ENCODE assay signal across 1 cellular context in the genomic region with DNA sequence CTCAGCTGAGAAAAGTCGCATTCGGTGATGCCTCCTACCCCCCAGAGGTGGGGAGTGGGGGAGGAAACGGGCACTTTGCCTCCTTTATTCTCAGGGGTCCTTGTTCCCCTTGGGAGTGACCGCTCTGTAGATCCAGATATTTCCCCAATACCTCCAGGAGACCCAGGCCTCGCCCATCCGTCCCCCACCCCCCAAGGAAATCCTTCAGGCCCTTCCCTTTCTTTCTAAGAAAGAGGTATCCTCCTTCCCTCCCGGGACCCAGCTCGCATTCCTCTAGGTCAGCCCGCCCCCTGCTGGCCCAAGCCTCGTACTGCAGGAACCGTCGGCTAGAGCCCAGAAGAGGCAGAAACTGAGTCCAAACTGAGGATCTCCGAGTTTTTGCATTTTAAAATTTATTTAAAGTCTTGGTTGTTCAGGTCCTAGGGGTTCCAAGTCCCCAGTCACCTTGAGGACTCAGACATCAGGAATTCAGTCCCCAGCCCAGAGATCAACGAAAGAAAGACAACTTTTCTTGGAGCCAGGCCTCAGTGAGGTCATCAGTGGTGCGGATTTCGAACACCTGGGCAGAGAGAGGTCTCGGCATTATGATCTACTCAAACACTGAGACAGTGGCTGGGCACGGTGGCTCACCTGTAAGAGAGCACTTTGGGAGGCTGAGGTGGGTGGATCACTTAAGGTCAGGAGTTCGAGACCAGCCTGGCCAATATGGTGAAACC.
TF ChIP-seq lines count a peak whose summit lies in the region.

No MANE protein-coding gene starts in this region.

TF ChIP-seq in A549, 52 proteins besides CTCF, POLR2A, EP300 and RAD21 (continued from another document):
- TF ChIP-seq, protein P1, sequence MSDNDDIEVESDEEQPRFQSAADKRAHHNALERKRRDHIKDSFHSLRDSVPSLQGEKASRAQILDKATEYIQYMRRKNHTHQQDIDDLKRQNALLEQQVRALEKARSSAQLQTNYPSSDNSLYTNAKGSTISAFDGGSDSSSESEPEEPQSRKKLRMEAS (IDR thresholded peaks at IDR 0.05), result 0 out of 2 replicates have a peak, but pooled peaks have one; percentile 13
- TF ChIP-seq SMC3 (IDR thresholded peaks at IDR 0.05) (peak; percentile 100), RCOR1 (IDR thresholded peaks at IDR 0.05; ENCODE audit: low read depth, low read length) (0 out of 2 replicates have a peak, but pooled peaks have one; percentile 28)
